Comparison of ENCODE assay signal across 1 cellular context in the genomic region with DNA sequence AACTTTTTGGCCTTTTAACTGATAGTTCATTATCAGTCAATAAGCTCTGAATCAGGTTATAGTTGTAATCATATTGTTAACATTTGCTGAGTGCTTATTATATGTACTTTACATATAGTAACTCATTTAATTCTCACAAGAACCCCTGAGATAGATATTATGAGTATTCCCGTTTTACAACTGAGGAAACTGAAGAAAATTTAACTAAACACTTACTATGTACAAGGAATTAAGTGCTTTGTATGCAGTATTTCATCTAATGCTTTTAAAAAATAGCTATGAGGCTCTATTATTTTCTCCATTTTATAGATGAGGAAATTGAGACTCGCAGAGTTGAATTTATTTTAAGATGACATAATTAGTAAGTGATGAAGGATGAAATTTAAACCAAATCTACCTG.
TF ChIP-seq lines count a peak whose summit lies in the region.

No MANE protein-coding gene starts in this region.

TF ChIP-seq in IMR-90, 13 proteins besides CTCF, POLR2A, EP300 and RAD21:
- no peak for TF ChIP-seq MXI1 (IDR thresholded peaks at IDR 0.05; ENCODE audit: borderline replicate concordance, low read depth, low read length)
- TF ChIP-seq CHD1 (IDR thresholded peaks at IDR 0.05; ENCODE audit: low read depth, low read length), result no peak
- TF ChIP-seq, protein P1, sequence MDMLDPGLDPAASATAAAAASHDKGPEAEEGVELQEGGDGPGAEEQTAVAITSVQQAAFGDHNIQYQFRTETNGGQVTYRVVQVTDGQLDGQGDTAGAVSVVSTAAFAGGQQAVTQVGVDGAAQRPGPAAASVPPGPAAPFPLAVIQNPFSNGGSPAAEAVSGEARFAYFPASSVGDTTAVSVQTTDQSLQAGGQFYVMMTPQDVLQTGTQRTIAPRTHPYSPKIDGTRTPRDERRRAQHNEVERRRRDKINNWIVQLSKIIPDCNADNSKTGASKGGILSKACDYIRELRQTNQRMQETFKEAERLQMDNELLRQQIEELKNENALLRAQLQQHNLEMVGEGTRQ (IDR thresholded peaks at IDR 0.05; ENCODE audit: low read depth, low read length), result no peak
- TF ChIP-seq FOS (IDR thresholded peaks at IDR 0.05; ENCODE audit: low read depth, low read length), result no peak
- TF ChIP-seq RCOR1 (IDR thresholded peaks at IDR 0.05; ENCODE audit: insufficient replicate concordance, low read length), result no peak
- TF ChIP-seq MAFK (IDR thresholded peaks at IDR 0.05; ENCODE audit: low read depth, low read length), result no peak
- TF ChIP-seq SMC3 (IDR thresholded peaks at IDR 0.05; ENCODE audit: low read depth, low read length), result no peak
- TF ChIP-seq MAZ (IDR thresholded peaks at IDR 0.05; ENCODE audit: borderline replicate concordance, low read depth, low read length), result no peak
- TF ChIP-seq BHLHE40 (IDR thresholded peaks at IDR 0.05; ENCODE audit: low read depth, low read length), result no peak
- TF ChIP-seq CEBPB (IDR thresholded peaks at IDR 0.05; ENCODE audit: low read depth, low read length), result no peak
- no peak for TF ChIP-seq RFX5 (IDR thresholded peaks at IDR 0.05; ENCODE audit: low read depth, low read length)
- TF ChIP-seq NFE2L2 (IDR thresholded peaks at IDR 0.05; ENCODE audit: low read depth, low read length), result no peak
- TF ChIP-seq, protein P2, sequence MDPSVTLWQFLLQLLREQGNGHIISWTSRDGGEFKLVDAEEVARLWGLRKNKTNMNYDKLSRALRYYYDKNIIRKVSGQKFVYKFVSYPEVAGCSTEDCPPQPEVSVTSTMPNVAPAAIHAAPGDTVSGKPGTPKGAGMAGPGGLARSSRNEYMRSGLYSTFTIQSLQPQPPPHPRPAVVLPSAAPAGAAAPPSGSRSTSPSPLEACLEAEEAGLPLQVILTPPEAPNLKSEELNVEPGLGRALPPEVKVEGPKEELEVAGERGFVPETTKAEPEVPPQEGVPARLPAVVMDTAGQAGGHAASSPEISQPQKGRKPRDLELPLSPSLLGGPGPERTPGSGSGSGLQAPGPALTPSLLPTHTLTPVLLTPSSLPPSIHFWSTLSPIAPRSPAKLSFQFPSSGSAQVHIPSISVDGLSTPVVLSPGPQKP (IDR thresholded peaks at IDR 0.05; ENCODE audit: borderline replicate concordance, low read depth, low read length), result no peak
